ENCODE assay signal across 21 cellular contexts in genomic region chr11:10591741-10592140, GRCh38. TPM values are rescaled to one million over a fixed set of nuclear protein-coding genes. Genes with fewer than 3 reads are reported as not detected.
DNase-seq lines count a peak whose midpoint lies in the region; FAIRE-seq and TF ChIP-seq lines count a peak whose summit lies in the region.
"Had no signal": no experiment of that assay in that cellular context is flagged by ENCODE, and none has a peak within 500 bp of the region (broad histone marks: within the 10 kb centered on the region; RNA-seq: fewer than 3 reads in every experiment).

No MANE protein-coding gene starts in this region.

- POLR2A ChIA-PET in GM10248 (lab: Yijun Ruan, JAX): no interaction called here

- H3K4me1 ChIP-seq in endodermal cell (ENCODE audit: control insufficient read depth, insufficient read depth, low read length) (peaks cover 9% of the 10 kb centered on the region), muscle layer of colon (ENCODE audit: insufficient read depth, low read length) (peaks cover 9% of the 10 kb centered on the region), tibial artery (peaks cover 0 to 56% (median 22%) of the 10 kb centered on the region in 4 donors), small intestine (ENCODE audit: control insufficient read depth in 2 of 2, insufficient read depth in 1 of 2, low read depth in 1 of 2, low read length in 1 of 2) (no peaks in the 10 kb centered on the region)

- intact Hi-C loops in tibial artery (cut with DNase I; ENCODE audit: low total_unique reads): no loop called here

- DNase-seq in NCI-H526 (lab: John Stamatoyannopoulos, UW) (peak; percentile 79 to 89), endodermal cell (no peak), tibial artery (no peak), NCI-H2029 treated with DMSO at 0.1 percent for 48 hours (lab: John Stamatoyannopoulos, UW) (no peak), GM10248 (ENCODE audit: extremely low spot score) (no peak), small intestine (no peak)
- no peak for DNase-seq in T-helper 2 cell treated with Interferon-gamma antibody and Interleukin-4, amounts not matched to agents 5 μg/mL and 100 μg/mL, for 36 hours (ENCODE audit: low spot score)
- DNase-seq: activated CD4-positive, alpha-beta T cell treated with anti-CD3 and anti-CD28 coated beads for 1 hour; activated CD8-positive, alpha-beta memory T cell treated with anti-CD3 and anti-CD28 coated beads, Interleukin-2, amount 50 U/mL, for 48 hours; activated naive CD4-positive, alpha-beta T cell treated with anti-CD3 and anti-CD28 coated beads for 36 hours; H7; naive thymus-derived CD8-positive, alpha-beta T cell; NCI-H1436 treated with DMSO at 0.1 percent for 48 hours; NCI-H345; Right ventricle myocardium superior; stimulated activated CD4-positive, alpha-beta T cell treated with anti-CD3 and anti-CD28 coated beads, Interleukin-1b, Interleukin-23, amount 100 ng/mL, for 48 hours; substantia nigra had no signal

- H3K4me3 ChIP-seq in endodermal cell (ENCODE audit: low read length) (no peak overlapping the region), muscle layer of colon (ENCODE audit: low read depth in 1 of 2, low read length in 2 of 2) (no peak overlapping the region), tibial artery (no peak overlapping the region), small intestine (ENCODE audit: low read depth in 1 of 2, low read length in 2 of 2) (no peak overlapping the region)

- peaks cover 10% of the 10 kb centered on the region for H3K9me3 Mint-ChIP-seq in endodermal cell
- H3K9me3 Mint-ChIP-seq in T-helper 2 cell treated with Interferon-gamma antibody and Interleukin-4, amounts not matched to agents 5 μg/mL and 100 μg/mL, for 36 hours: no peaks in the 10 kb centered on the region

- WGBS in endodermal cell (ENCODE audit: insufficient coverage in 1 of 2, insufficient read length in 1 of 2), 2 experiments: 86 to 88% methylated on average over 1 to 2 of the region's 2 CpGs
- 65 to 70% (median 69%) methylated on average over 2 of the region's 2 CpGs for WGBS in small intestine, 3 donors

- H3K27ac Mint-ChIP-seq in endodermal cell: peak overlapping the region; percentile 9
- H3K27ac Mint-ChIP-seq in T-helper 2 cell treated with Interferon-gamma antibody and Interleukin-4, amounts not matched to agents 5 μg/mL and 100 μg/mL, for 36 hours: no peak overlapping the region
- H3K27ac Mint-ChIP-seq: activated naive CD4-positive, alpha-beta T cell treated with anti-CD3 and anti-CD28 coated beads for 36 hours; naive thymus-derived CD8-positive, alpha-beta T cell had no signal

- peaks cover 5% of the 10 kb centered on the region for H3K36me3 Mint-ChIP-seq in endodermal cell (ENCODE audit: low read depth)
- no peaks in the 10 kb centered on the region for H3K36me3 Mint-ChIP-seq in T-helper 2 cell treated with Interferon-gamma antibody and Interleukin-4, amounts not matched to agents 5 μg/mL and 100 μg/mL, for 36 hours (ENCODE audit: low read depth)

- TF ChIP-seq CTCF in endodermal cell (conservative IDR thresholded peaks at IDR 0.05) (no peak), tibial artery (IDR thresholded peaks at IDR 0.05) (no peak), GM10248 (IDR thresholded peaks at IDR 0.05; ENCODE audit: control extremely low read depth, extremely low read depth, low read depth, missing control alignments) (no peak)

- H3K27me3 ChIP-seq in endodermal cell (ENCODE audit: control insufficient read depth, insufficient read depth, low read length, poor library complexity, severe bottlenecking) (no peaks in the 10 kb centered on the region), muscle layer of colon (ENCODE audit: control insufficient read depth in 1 of 2, insufficient read depth in 2 of 2, low read length in 2 of 2) (no peaks in the 10 kb centered on the region), tibial artery (no peaks in the 10 kb centered on the region), small intestine (ENCODE audit: control insufficient read depth in 2 of 2, insufficient read depth in 2 of 2, low read length in 2 of 2) (no peaks in the 10 kb centered on the region)

- FAIRE-seq in small intestine (lab: Jason Lieb, UNC): no peak
- FAIRE-seq: GM12891 had no signal

- H3K27ac ChIP-seq in endodermal cell (ENCODE audit: low read depth, low read length): no peak overlapping the region
- peak overlapping the region; percentile 8 for H3K27ac ChIP-seq in muscle layer of colon (ENCODE audit: low read depth, low read length)
- H3K27ac ChIP-seq in tibial artery: peak overlapping the region; percentile 84 to 87
- peak overlapping the region in 1 of 2 donors; percentile 43 for H3K27ac ChIP-seq in small intestine (ENCODE audit: low read depth in 1 of 2, low read length in 1 of 2)

- peaks cover 4% of the 10 kb centered on the region for H3K9me3 ChIP-seq in endodermal cell (ENCODE audit: control insufficient read depth, low read length)
- no peaks in the 10 kb centered on the region for H3K9me3 ChIP-seq in muscle layer of colon (ENCODE audit: low read length)
- no peaks in the 10 kb centered on the region for H3K9me3 ChIP-seq in tibial artery
- no peaks in the 10 kb centered on the region for H3K9me3 ChIP-seq in small intestine (ENCODE audit: control insufficient read depth, low read depth)

- CTCF ChIA-PET in GM10248 (lab: Yijun Ruan, JAX): interaction anchor here (1.1 to 1.9 kb wide), 3 partner anchors 9 to 17 kb away, joined by 3 to 5 read pairs (median 4); no protein-coding TSS in a partner anchor

- no peak overlapping the region for H3K9ac ChIP-seq in endodermal cell (ENCODE audit: extremely low read depth, low read length, poor library complexity, severe bottlenecking)
- no peak overlapping the region for H3K9ac ChIP-seq in muscle layer of colon (ENCODE audit: low read length)

- H3K4me3 Mint-ChIP-seq in endodermal cell: no peak overlapping the region
- no peak overlapping the region for H3K4me3 Mint-ChIP-seq in T-helper 2 cell treated with Interferon-gamma antibody and Interleukin-4, amounts not matched to agents 5 μg/mL and 100 μg/mL, for 36 hours
- H3K4me3 Mint-ChIP-seq: activated naive CD4-positive, alpha-beta T cell treated with anti-CD3 and anti-CD28 coated beads for 36 hours; naive thymus-derived CD8-positive, alpha-beta T cell had no signal

- no peaks in the 10 kb centered on the region for H3K27me3 Mint-ChIP-seq in endodermal cell (ENCODE audit: insufficient read depth)
- H3K27me3 Mint-ChIP-seq in T-helper 2 cell treated with Interferon-gamma antibody and Interleukin-4, amounts not matched to agents 5 μg/mL and 100 μg/mL, for 36 hours (ENCODE audit: low read depth): peaks cover 2% of the 10 kb centered on the region

- no peaks in the 10 kb centered on the region for H3K36me3 ChIP-seq in endodermal cell (ENCODE audit: control insufficient read depth, insufficient read depth, low read length)
- H3K36me3 ChIP-seq in muscle layer of colon (ENCODE audit: insufficient read depth, low read length): peaks cover 61% of the 10 kb centered on the region
- peaks cover 41 to 61% (median 42%) of the 10 kb centered on the region in 3 donors for H3K36me3 ChIP-seq in tibial artery
- no peaks in the 10 kb centered on the region for H3K36me3 ChIP-seq in small intestine (ENCODE audit: control insufficient read depth in 2 of 2, insufficient read depth in 2 of 2, low read length in 2 of 2)

- peaks cover 48% of the 10 kb centered on the region for H3K4me1 Mint-ChIP-seq in endodermal cell
- H3K4me1 Mint-ChIP-seq in T-helper 2 cell treated with Interferon-gamma antibody and Interleukin-4, amounts not matched to agents 5 μg/mL and 100 μg/mL, for 36 hours (ENCODE audit: low read depth): peaks cover 13% of the 10 kb centered on the region

RNA-seq across cellular contexts. Expression of gene LYVE1, which starts 23.3 kb away (rescaled TPM):
- not detected for total RNA-seq in endodermal cell
- polyA plus RNA-seq in endodermal cell (2013, experiment 1 of 2): not detected
- not detected for polyA plus RNA-seq in endodermal cell (2013, experiment 2 of 2)
- 100 to 1,000 TPM in 1 of 3 donors, 1 to 10 TPM in 2; 1.1 to 119 (median 5.7) TPM for polyA plus RNA-seq in small intestine
- total RNA-seq: activated naive CD4-positive, alpha-beta T cell treated with anti-CD3 and anti-CD28 coated beads for 36 hours; G401; LHCN-M2; naive thymus-derived CD8-positive, alpha-beta T cell had no signal
- polyA plus RNA-seq: naive thymus-derived CD8-positive, alpha-beta T cell had no signal

RNA-seq across cellular contexts. Expression of gene RNF141, which starts 50.8 kb away (rescaled TPM):
- 10 to 100 TPM; 34.7 to 42.2 TPM for total RNA-seq in endodermal cell
- polyA plus RNA-seq in endodermal cell (2013, experiment 1 of 2): 32.0 TPM
- 31.3 TPM for polyA plus RNA-seq in endodermal cell (2013, experiment 2 of 2)
- 10 to 100 TPM; 13.2 to 20.8 (median 19.2) TPM for polyA plus RNA-seq in small intestine

Comparison
In these comparisons a context has a peak if more than half of its experiments do, and no peak if none do; other contexts are left out.
1. DNase-seq: peak in NCI-H526 (2 of 2); none in endodermal cell (single experiment), tibial artery (0 of 2), NCI-H2029 treated with DMSO at 0.1 percent for 48 hours (single experiment), T-helper 2 cell treated with Interferon-gamma antibody and Interleukin-4, amounts not matched to agents 5 μg/mL and 100 μg/mL, for 36 hours (single experiment), GM10248 (single experiment) and small intestine (single experiment).